In genomic region chr6:30154061-30154460, GRCh38 we compare ENCODE assay signal across 30 cellular contexts. TPM values are rescaled to one million over a fixed set of nuclear protein-coding genes. Genes with fewer than 3 reads are reported as not detected.
"Had no signal": no experiment of that assay in that cellular context is flagged by ENCODE, and none has a peak within 500 bp of the region (broad histone marks: within the 10 kb centered on the region; RNA-seq: fewer than 3 reads in every experiment).

No MANE protein-coding gene starts in this region.

- H3K27me3 ChIP-seq: MG63, SJSA1 had no signal

- H2AFZ ChIP-seq: PC-9 had no signal

- H3K36me3 Mint-ChIP-seq: activated naive CD4-positive, alpha-beta T cell treated with anti-CD3 and anti-CD28 coated beads, Interleukin-2, amount 10 ng/mL, durations not matched to agents 7 days and 5 days; activated naive CD8-positive, alpha-beta T cell; WTC11 had no signal

- DNase-seq: activated CD4-positive, alpha-beta T cell treated with anti-CD3 and anti-CD28 coated beads for 36 hours; activated CD4-positive, alpha-beta T cell treated with anti-CD3 and anti-CD28 coated beads, Interleukin-2, amount 10 ng/mL, durations not matched to agents 7 days and 5 days; activated CD4-positive, alpha-beta T cell treated with anti-CD3 and anti-CD28 coated beads, Interleukin-2, amount 50 U/mL, for 48 hours; activated CD8-positive, alpha-beta memory T cell treated with anti-CD3 and anti-CD28 coated beads, Interleukin-2, amount 50 U/mL, for 4 hours; activated effector memory CD4-positive, alpha-beta T cell treated with Interleukin-2 at 50 U/mL for 16 hours; activated naive CD4-positive, alpha-beta T cell treated with anti-CD3 and anti-CD28 coated beads, Interleukin-2, amount 10 ng/mL, durations not matched to agents 7 days and 5 days; activated naive CD8-positive, alpha-beta T cell treated with anti-CD3 and anti-CD28 coated beads, Interleukin-2, amount 50 U/mL, for 24 hours; activated T-cell treated with anti-CD3 and anti-CD28 coated beads for 4 hours; activated T-cell treated with anti-CD3 and anti-CD28 coated beads, Interleukin-2, amount 50 U/mL, for 4 hours; anterior cingulate cortex; KG1; NCI-H1092; NCI-H1436 treated with DMSO at 0.1 percent for 48 hours; NCI-H1694 treated with DMSO at 0.1 percent for 48 hours; NCI-H2029; NCI-H748 treated with DMSO at 0.1 percent for 48 hours; NK-92 treated with Interleukin-12 subunit alpha and Interleukin-12 subunit beta, amount 100 ng/mL, for 24 hours; SHP77 treated with DMSO at 0.1 percent for 48 hours; SK-N-SH had no signal

- H3K4me3 Mint-ChIP-seq: activated CD4-positive, alpha-beta T cell treated with anti-CD3 and anti-CD28 coated beads for 36 hours; activated CD4-positive, alpha-beta T cell treated with anti-CD3 and anti-CD28 coated beads, Interleukin-2, amount 10 ng/mL, durations not matched to agents 7 days and 5 days; activated naive CD4-positive, alpha-beta T cell treated with anti-CD3 and anti-CD28 coated beads, Interleukin-2, amount 10 ng/mL, durations not matched to agents 7 days and 5 days; activated naive CD8-positive, alpha-beta T cell; activated naive CD8-positive, alpha-beta T cell treated with anti-CD3 and anti-CD28 coated beads, Interleukin-2, amount 50 U/mL, for 24 hours; activated T-cell treated with anti-CD3 and anti-CD28 coated beads, Interleukin-2, amount 50 U/mL, for 4 hours; activated T-helper 1 cell treated with anti-CD3 and anti-CD28 coated beads, Interleukin-12 subunit alpha, Interleukin-12 subunit beta, Interleukin-2, Interleukin-4 antibody, amounts not matched to agents 30 ng/mL and 10 ng/mL and 1 ng/mL, durations not matched to agents 14 hours and 24 hours and 36 hours; T-helper 1 cell treated with Interleukin-12 subunit alpha and Interleukin-12 subunit beta and Interleukin-4 antibody, amounts not matched to agents 30 μg/mL and 1 μg/mL, for 36 hours; T-helper 2 cell treated with Interferon-gamma antibody and Interleukin-4, amounts not matched to agents 5 μg/mL and 100 μg/mL, for 36 hours; WTC11 had no signal

- ATAC-seq: activated CD4-positive, alpha-beta T cell treated with anti-CD3 and anti-CD28 coated beads for 36 hours; activated CD4-positive, CD25-positive, alpha-beta regulatory T cell treated with anti-CD3 and anti-CD28 coated beads, Interleukin-2, amount 50 U/mL, for 24 hours; activated naive CD8-positive, alpha-beta T cell treated with anti-CD3 and anti-CD28 coated beads, Interleukin-2, amount 50 U/mL, for 24 hours; activated T-cell treated with anti-CD3 and anti-CD28 coated beads, Interleukin-2, amount 50 U/mL, for 4 hours; WTC11 had no signal

- H3K9ac ChIP-seq: SK-N-SH had no signal

- H3K4me1 Mint-ChIP-seq: WTC11 had no signal

- H3K27ac ChIP-seq: PC-9, SJSA1 had no signal

- H3K9me2 ChIP-seq: SK-N-SH had no signal

- H3K27ac Mint-ChIP-seq: activated CD4-positive, alpha-beta T cell treated with anti-CD3 and anti-CD28 coated beads for 36 hours; activated CD4-positive, alpha-beta T cell treated with anti-CD3 and anti-CD28 coated beads, Interleukin-2, amount 10 ng/mL, durations not matched to agents 7 days and 5 days; activated naive CD4-positive, alpha-beta T cell treated with anti-CD3 and anti-CD28 coated beads, Interleukin-2, amount 10 ng/mL, durations not matched to agents 7 days and 5 days; activated naive CD8-positive, alpha-beta T cell; activated naive CD8-positive, alpha-beta T cell treated with anti-CD3 and anti-CD28 coated beads, Interleukin-2, amount 50 U/mL, for 24 hours; activated T-helper 1 cell treated with anti-CD3 and anti-CD28 coated beads, Interleukin-12 subunit alpha, Interleukin-12 subunit beta, Interleukin-2, Interleukin-4 antibody, amounts not matched to agents 30 ng/mL and 10 ng/mL and 1 ng/mL, durations not matched to agents 14 hours and 24 hours and 36 hours; T-helper 1 cell treated with Interleukin-12 subunit alpha and Interleukin-12 subunit beta and Interleukin-4 antibody, amounts not matched to agents 30 μg/mL and 1 μg/mL, for 36 hours; T-helper 2 cell treated with Interferon-gamma antibody and Interleukin-4, amounts not matched to agents 5 μg/mL and 100 μg/mL, for 36 hours; WTC11 had no signal

- H3K9me3 ChIP-seq: MG63, SJSA1, SK-N-SH had no signal

- H3K4me3 ChIP-seq: MG63, PC-9, SJSA1 had no signal

- H3K36me3 ChIP-seq: MG63, SJSA1 had no signal

- H3K9me3 Mint-ChIP-seq: activated CD4-positive, alpha-beta T cell treated with anti-CD3 and anti-CD28 coated beads, Interleukin-2, amount 10 ng/mL, durations not matched to agents 7 days and 5 days; activated naive CD4-positive, alpha-beta T cell treated with anti-CD3 and anti-CD28 coated beads, Interleukin-2, amount 10 ng/mL, durations not matched to agents 7 days and 5 days; activated naive CD8-positive, alpha-beta T cell treated with anti-CD3 and anti-CD28 coated beads, Interleukin-2, amount 50 U/mL, for 24 hours; activated T-cell treated with anti-CD3 and anti-CD28 coated beads, Interleukin-2, amount 50 U/mL, for 4 hours; activated T-helper 1 cell treated with anti-CD3 and anti-CD28 coated beads, Interleukin-12 subunit alpha, Interleukin-12 subunit beta, Interleukin-2, Interleukin-4 antibody, amounts not matched to agents 30 ng/mL and 10 ng/mL and 1 ng/mL, durations not matched to agents 14 hours and 24 hours and 36 hours; T-helper 1 cell treated with Interleukin-12 subunit alpha and Interleukin-12 subunit beta and Interleukin-4 antibody, amounts not matched to agents 30 μg/mL and 1 μg/mL, for 36 hours; T-helper 2 cell treated with Interferon-gamma antibody and Interleukin-4, amounts not matched to agents 5 μg/mL and 100 μg/mL, for 36 hours; WTC11 had no signal

RNA-seq across cellular contexts. Expression of gene TRIM10, which starts 7.0 kb away (rescaled TPM):
- total RNA-seq: activated CD4-positive, alpha-beta T cell treated with anti-CD3 and anti-CD28 coated beads, Interleukin-2, amount 10 ng/mL, durations not matched to agents 7 days and 5 days; activated T-cell treated with anti-CD3 and anti-CD28 coated beads, Interleukin-2, amount 50 U/mL, for 4 hours; NCI-H460; PC-9; SJSA1 had no signal
- polyA plus RNA-seq: SK-N-SH had no signal

RNA-seq across cellular contexts. Expression of gene TRIM15, which starts 9.3 kb away (rescaled TPM):
- total RNA-seq: activated CD4-positive, alpha-beta T cell treated with anti-CD3 and anti-CD28 coated beads, Interleukin-2, amount 10 ng/mL, durations not matched to agents 7 days and 5 days; cardiac septum; NCI-H460; PC-9; SJSA1 had no signal
- polyA plus RNA-seq: SK-N-SH had no signal

RNA-seq across cellular contexts. Expression of gene TRIM40, which starts 18.1 kb away (rescaled TPM):
- total RNA-seq: activated CD4-positive, alpha-beta T cell treated with anti-CD3 and anti-CD28 coated beads for 36 hours; activated CD4-positive, alpha-beta T cell treated with anti-CD3 and anti-CD28 coated beads, Interleukin-2, amount 10 ng/mL, durations not matched to agents 7 days and 5 days; activated T-cell treated with anti-CD3 and anti-CD28 coated beads, Interleukin-2, amount 50 U/mL, for 4 hours; activated T-helper 1 cell treated with anti-CD3 and anti-CD28 coated beads, Interleukin-12 subunit alpha, Interleukin-12 subunit beta, Interleukin-2, Interleukin-4 antibody, amounts not matched to agents 30 ng/mL and 10 ng/mL and 1 ng/mL, durations not matched to agents 14 hours and 24 hours and 36 hours; cardiac septum; NCI-H460; PC-9; SJSA1; WTC11 had no signal
- polyA plus RNA-seq: SK-N-SH had no signal

RNA-seq across cellular contexts. Expression of gene TRIM31, which starts 41.2 kb away (rescaled TPM):
- total RNA-seq: activated CD4-positive, alpha-beta T cell treated with anti-CD3 and anti-CD28 coated beads for 36 hours; activated CD4-positive, alpha-beta T cell treated with anti-CD3 and anti-CD28 coated beads, Interleukin-2, amount 10 ng/mL, durations not matched to agents 7 days and 5 days; activated T-cell treated with anti-CD3 and anti-CD28 coated beads, Interleukin-2, amount 50 U/mL, for 4 hours; activated T-helper 1 cell treated with anti-CD3 and anti-CD28 coated beads, Interleukin-12 subunit alpha, Interleukin-12 subunit beta, Interleukin-2, Interleukin-4 antibody, amounts not matched to agents 30 ng/mL and 10 ng/mL and 1 ng/mL, durations not matched to agents 14 hours and 24 hours and 36 hours; cardiac septum; NCI-H460; PC-9; SJSA1 had no signal
- polyA plus RNA-seq: SK-N-SH had no signal
